In genomic region chr5:112691341-112691685, GRCh38 we compare ENCODE assay signal across 1 cellular context.
TF ChIP-seq lines count a peak whose summit lies in the region.

No MANE protein-coding gene starts in this region.

TF ChIP-seq in WTC11, 78 proteins besides CTCF, POLR2A, EP300 and RAD21 (continued from another document):
- TF ChIP-seq, protein P1, sequence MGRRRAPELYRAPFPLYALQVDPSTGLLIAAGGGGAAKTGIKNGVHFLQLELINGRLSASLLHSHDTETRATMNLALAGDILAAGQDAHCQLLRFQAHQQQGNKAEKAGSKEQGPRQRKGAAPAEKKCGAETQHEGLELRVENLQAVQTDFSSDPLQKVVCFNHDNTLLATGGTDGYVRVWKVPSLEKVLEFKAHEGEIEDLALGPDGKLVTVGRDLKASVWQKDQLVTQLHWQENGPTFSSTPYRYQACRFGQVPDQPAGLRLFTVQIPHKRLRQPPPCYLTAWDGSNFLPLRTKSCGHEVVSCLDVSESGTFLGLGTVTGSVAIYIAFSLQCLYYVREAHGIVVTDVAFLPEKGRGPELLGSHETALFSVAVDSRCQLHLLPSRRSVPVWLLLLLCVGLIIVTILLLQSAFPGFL (CRISPR knock-in tag; IDR thresholded peaks at IDR 0.05; ENCODE audit: borderline replicate concordance) = no peak
- TF ChIP-seq SP1 (CRISPR knock-in tag; conservative IDR thresholded peaks at IDR 0.05) = no peak
- no peak for TF ChIP-seq FOXK1 (CRISPR knock-in tag; IDR thresholded peaks at IDR 0.05)
- TF ChIP-seq, protein P2, sequence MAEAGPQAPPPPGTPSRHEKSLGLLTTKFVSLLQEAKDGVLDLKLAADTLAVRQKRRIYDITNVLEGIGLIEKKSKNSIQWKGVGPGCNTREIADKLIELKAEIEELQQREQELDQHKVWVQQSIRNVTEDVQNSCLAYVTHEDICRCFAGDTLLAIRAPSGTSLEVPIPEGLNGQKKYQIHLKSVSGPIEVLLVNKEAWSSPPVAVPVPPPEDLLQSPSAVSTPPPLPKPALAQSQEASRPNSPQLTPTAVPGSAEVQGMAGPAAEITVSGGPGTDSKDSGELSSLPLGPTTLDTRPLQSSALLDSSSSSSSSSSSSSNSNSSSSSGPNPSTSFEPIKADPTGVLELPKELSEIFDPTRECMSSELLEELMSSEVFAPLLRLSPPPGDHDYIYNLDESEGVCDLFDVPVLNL (CRISPR knock-in tag; IDR thresholded peaks at IDR 0.05; ENCODE audit: borderline replicate concordance, low read depth) = no peak
- TF ChIP-seq ZNF138 (CRISPR knock-in tag; conservative IDR thresholded peaks at IDR 0.05) = no peak
- no peak for TF ChIP-seq ESRRA (CRISPR knock-in tag; IDR thresholded peaks at IDR 0.05; ENCODE audit: borderline replicate concordance)
- no peak for TF ChIP-seq EMX1 (CRISPR knock-in tag; IDR thresholded peaks at IDR 0.05)
- no peak for TF ChIP-seq FOXP1 (CRISPR knock-in tag; IDR thresholded peaks at IDR 0.05; ENCODE audit: borderline replicate concordance)
- no peak for TF ChIP-seq ZNF317 (CRISPR knock-in tag; IDR thresholded peaks at IDR 0.05; ENCODE audit: borderline replicate concordance, low read depth)
- no peak for TF ChIP-seq ZNF425 (CRISPR knock-in tag; conservative IDR thresholded peaks at IDR 0.05)
- TF ChIP-seq ZBTB43 (CRISPR knock-in tag; IDR thresholded peaks at IDR 0.05) = no peak
- no peak for TF ChIP-seq FOXJ3 (CRISPR knock-in tag; IDR thresholded peaks at IDR 0.05; ENCODE audit: borderline replicate concordance)
